ENCODE assay signal across 8 cellular contexts in genomic region chr5:893711-894110, GRCh38. TPM values are rescaled to one million over a fixed set of nuclear protein-coding genes. Genes with fewer than 3 reads are reported as not detected.
A peak's percentile ranks its signal among the peaks of the same experiment; 100 is the strongest.
DNase-seq lines count a peak whose midpoint lies in the region; ATAC-seq and TF ChIP-seq lines count a peak whose summit lies in the region.
"Had no signal": no experiment of that assay in that cellular context is flagged by ENCODE, and none has a peak within 500 bp of the region (broad histone marks: within the 10 kb centered on the region; RNA-seq: fewer than 3 reads in every experiment).

No MANE protein-coding gene starts in this region.

- no peaks in the 10 kb centered on the region for H4K20me1 ChIP-seq in DOHH2 (ENCODE audit: control insufficient read depth, insufficient read depth, low read depth, low read length)

- no peaks in the 10 kb centered on the region for H3K9me3 ChIP-seq in DOHH2 (ENCODE audit: control insufficient read depth, insufficient read depth, low read length)
- H3K9me3 ChIP-seq in MG63: no peaks in the 10 kb centered on the region

- DNase-seq in MG63: no peak
- no peak for DNase-seq in astrocyte of the cerebellum (ENCODE audit: low read depth)
- DNase-seq in nephron progenitor cell: no peak
- DNase-seq in NCI-H1092 (lab: John Stamatoyannopoulos, UW): no peak
- no peak for DNase-seq in RKO (ENCODE audit: low spot score)
- DNase-seq: hypothalamus had no signal

- H3K9me3 Mint-ChIP-seq in nephron progenitor cell: no peaks in the 10 kb centered on the region

- no peak overlapping the region for H3K27ac ChIP-seq in DOHH2 (ENCODE audit: low read depth, low read length)

- H3K79me2 ChIP-seq in DOHH2 (ENCODE audit: control insufficient read depth, low read length): peaks cover 82% of the 10 kb centered on the region

- peaks cover 24% of the 10 kb centered on the region for H3K4me1 ChIP-seq in DOHH2 (ENCODE audit: control insufficient read depth, low read length)

- peaks cover 29% of the 10 kb centered on the region for H3K36me3 Mint-ChIP-seq in nephron progenitor cell (ENCODE audit: low read depth)

- H3K9me2 ChIP-seq in DOHH2 (replicated peaks; ENCODE audit: control insufficient read depth, low read length): no peaks in the 10 kb centered on the region

- in situ Hi-C loops in astrocyte of the cerebellum (cut with HindIII; ENCODE audit: low sequenced_read_pairs): no loop called here

- H3K27me3 Mint-ChIP-seq in nephron progenitor cell (ENCODE audit: low read depth, poor library complexity): no peaks in the 10 kb centered on the region

- no peaks in the 10 kb centered on the region for H3F3A ChIP-seq in DOHH2 (ENCODE audit: control insufficient read depth, insufficient read depth)

- H3K4me1 Mint-ChIP-seq in nephron progenitor cell: peaks cover 26% of the 10 kb centered on the region

- no peak overlapping the region for H3K27ac Mint-ChIP-seq in nephron progenitor cell

- H3K4me3 ChIP-seq in DOHH2 (ENCODE audit: low read length): peak overlapping the region; percentile 95
- H3K4me3 ChIP-seq in MG63: peak overlapping the region; percentile 99
- peak overlapping the region; percentile 95 for H3K4me3 ChIP-seq in astrocyte of the cerebellum (ENCODE audit: low read depth, low read length)

- no peak for ATAC-seq in GM21619 (IDR thresholded peaks at IDR 0.05; ENCODE audit: unreplicated experiment)

- TF ChIP-seq CTCF in DOHH2 (IDR thresholded peaks at IDR 0.05; ENCODE audit: low read depth, low read length, poor library complexity, severe bottlenecking) (no peak), astrocyte of the cerebellum (IDR thresholded peaks at IDR 0.05; ENCODE audit: low read depth, low read length, missing control alignments) (no peak), nephron progenitor cell (IDR thresholded peaks at IDR 0.05) (no peak)

- H3K36me3 ChIP-seq in DOHH2 (ENCODE audit: control insufficient read depth, low read length) (peaks cover 71% of the 10 kb centered on the region), MG63 (peaks cover 71% of the 10 kb centered on the region)

- H3K27me3 ChIP-seq in DOHH2 (ENCODE audit: control insufficient read depth, low read length) (no peaks in the 10 kb centered on the region), MG63 (no peaks in the 10 kb centered on the region)

- peak overlapping the region; percentile 80 for H3K4me2 ChIP-seq in DOHH2 (ENCODE audit: low read length)

- peak overlapping the region; percentile 83 for H3K4me3 Mint-ChIP-seq in nephron progenitor cell

RNA-seq across cellular contexts. Expression of gene TRIP13, which starts 1.0 kb away (rescaled TPM):
- total RNA-seq in MG63 (2014; rRNA removed; shearing (Covaris generic); ENCODE audit: low replicate concordance): 73.4 and 82.0 TPM in 2 replicates

RNA-seq across cellular contexts. Expression of gene BRD9, which starts 1.1 kb away (rescaled TPM):
- 15.8 and 27.5 TPM in 2 replicates for total RNA-seq in MG63 (2014; rRNA removed; shearing (Covaris generic); ENCODE audit: low replicate concordance)

RNA-seq across cellular contexts. Expression of gene ZDHHC11, which starts 42.9 kb away (rescaled TPM):
- total RNA-seq in MG63 (2014; rRNA removed; shearing (Covaris generic); ENCODE audit: low replicate concordance): 0.56 TPM in 1 of 2 replicates, not detected in the other
